In genomic region chr12:103964805-103965204, GRCh38 we compare ENCODE assay signal across 8 cellular contexts. TPM values are rescaled to one million over a fixed set of nuclear protein-coding genes. Genes with fewer than 3 reads are reported as not detected.
DNase-seq lines count a peak whose midpoint lies in the region; TF ChIP-seq lines count a peak whose summit lies in the region.

No MANE protein-coding gene starts in this region.

- H3K27me3 ChIP-seq in SU-DHL-6 (ENCODE audit: low read length): no peaks in the 10 kb centered on the region

- H3K9me3 Mint-ChIP-seq in progenitor cell of endocrine pancreas (ENCODE audit: low read depth): no peaks in the 10 kb centered on the region

- H4K20me1 ChIP-seq in SU-DHL-6 (ENCODE audit: low read depth, low read length): no peaks in the 10 kb centered on the region; the same call in 1 of the 2 replicates

- no peaks in the 10 kb centered on the region for H3K9me2 ChIP-seq in SU-DHL-6 (replicated peaks; ENCODE audit: insufficient read depth, low read length)

- TF ChIP-seq POLR2A in erythroblast (IDR thresholded peaks at IDR 0.05; ENCODE audit: low read length): no peak

- H3K4me1 Mint-ChIP-seq in progenitor cell of endocrine pancreas (ENCODE audit: low read depth): peaks cover 32% of the 10 kb centered on the region

- H3K36me3 ChIP-seq in ES-I3 (ENCODE audit: insufficient read depth, low read length) (no peaks in the 10 kb centered on the region), SU-DHL-6 (ENCODE audit: low read length) (0 out of 2 replicates have a peak, but pooled peaks cover 2% of the 10 kb centered on the region)

- peak overlapping the region; percentile 77 for H3K4me2 ChIP-seq in SU-DHL-6 (ENCODE audit: low read depth, low read length, poor library complexity, severe bottlenecking)

- H3F3A ChIP-seq in SU-DHL-6 (ENCODE audit: insufficient read depth): peaks cover 3% of the 10 kb centered on the region; the same call in 1 of the 2 replicates

- TF ChIP-seq CTCF in SU-DHL-6 (IDR thresholded peaks at IDR 0.05; ENCODE audit: insufficient read depth, low read length, poor library complexity, severe bottlenecking): no peak
- TF ChIP-seq CTCF in fibroblast of mammary gland (conservative IDR thresholded peaks at IDR 0.05; ENCODE audit: control insufficient read depth, insufficient read depth, low read depth, low read length): no peak
- no peak for TF ChIP-seq CTCF in progenitor cell of endocrine pancreas (IDR thresholded peaks at IDR 0.05; ENCODE audit: unreplicated experiment)

- peak overlapping the region; percentile 96 for H3K4me3 Mint-ChIP-seq in progenitor cell of endocrine pancreas (ENCODE audit: low read depth)

- peaks cover 6% of the 10 kb centered on the region for H3K36me3 Mint-ChIP-seq in progenitor cell of endocrine pancreas (ENCODE audit: insufficient read depth)

- H3K9ac ChIP-seq in ES-I3 (ENCODE audit: low read depth, low read length) (peak overlapping the region; percentile 85), SU-DHL-6 (ENCODE audit: low read length) (peak overlapping the region; percentile 93)

- peak overlapping the region; percentile 99 for H3K27ac Mint-ChIP-seq in progenitor cell of endocrine pancreas

- H3K9me3 ChIP-seq in ES-I3 (ENCODE audit: control insufficient read depth, insufficient read depth, low read length) (no peaks in the 10 kb centered on the region), SU-DHL-6 (ENCODE audit: insufficient read depth, low read length) (no peaks in the 10 kb centered on the region)

- peak overlapping the region; percentile 53; the same call in 1 of the 2 replicates for H3K27ac ChIP-seq in SU-DHL-6 (ENCODE audit: low read depth, low read length)

- H2AFZ ChIP-seq in SU-DHL-6 (ENCODE audit: low read depth, low read length, severe bottlenecking): no peak overlapping the region

- H3K4me3 ChIP-seq in SU-DHL-6 (ENCODE audit: insufficient read depth, low read length, poor library complexity, severe bottlenecking) (peak overlapping the region; percentile 96), fibroblast of mammary gland (ENCODE audit: control insufficient read depth, low read depth, low read length) (peak overlapping the region; percentile 100)

- peaks cover 56% of the 10 kb centered on the region for H3K79me2 ChIP-seq in SU-DHL-6 (ENCODE audit: insufficient read depth, low read length)

- no peak for DNase-seq in fibroblast of mammary gland (ENCODE audit: low read depth)
- DNase-seq in progenitor cell of endocrine pancreas (ENCODE audit: low spot score, unreplicated experiment): no peak
- no peak for DNase-seq in erythroblast (lab: John Stamatoyannopoulos, UW)
- no peak for DNase-seq in kidney glomerular epithelial cell (lab: John Stamatoyannopoulos, UW)
- no peak for DNase-seq in DMS79 (lab: John Stamatoyannopoulos, UW)
- DNase-seq in activated CD4-positive, CD25-positive, alpha-beta regulatory T cell (lab: John Stamatoyannopoulos, UW): no peak

- peaks cover 5% of the 10 kb centered on the region; the same call in 1 of the 2 replicates for H3K4me1 ChIP-seq in ES-I3 (ENCODE audit: insufficient read depth, low read length)

- no peaks in the 10 kb centered on the region for H3K27me3 Mint-ChIP-seq in progenitor cell of endocrine pancreas

RNA-seq across cellular contexts. Expression of gene TDG, which starts 0.9 kb away (rescaled TPM):
- total RNA-seq in progenitor cell of endocrine pancreas: 52.9 and 61.9 TPM in 2 replicates

RNA-seq across cellular contexts. Expression of gene HSP90B1, which starts 34.6 kb away (rescaled TPM):
- 795 and 802 TPM in 2 replicates for total RNA-seq in progenitor cell of endocrine pancreas
